In the genomic region with DNA sequence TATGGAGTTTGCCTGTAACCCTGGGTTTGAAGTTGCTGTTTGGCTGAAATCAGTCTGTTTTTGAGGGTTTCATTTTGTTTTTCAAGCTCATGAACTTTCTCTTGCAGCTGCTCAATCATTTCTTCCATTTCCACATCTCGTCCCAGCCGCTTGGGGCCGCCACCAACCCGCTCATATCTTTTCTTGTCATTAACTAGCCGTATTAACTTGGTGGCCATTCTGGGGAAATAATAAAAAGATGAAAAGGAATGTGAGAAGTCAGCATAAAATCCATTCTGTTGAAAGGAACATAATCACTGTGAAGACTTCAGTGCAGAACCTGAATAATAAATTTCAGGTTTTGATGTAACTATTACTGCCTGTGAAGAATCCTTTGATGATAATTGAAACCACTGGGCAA, we compare ENCODE assay signal across 20 cellular contexts. TPM values are rescaled to one million over a fixed set of nuclear protein-coding genes. Genes with fewer than 3 reads are reported as not detected.
A peak's percentile ranks its signal among the peaks of the same experiment; 100 is the strongest.
DNase-seq lines count a peak whose midpoint lies in the region; ATAC-seq and TF ChIP-seq lines count a peak whose summit lies in the region.
"Had no signal": no experiment of that assay in that cellular context is flagged by ENCODE, and none has a peak within 500 bp of the region (broad histone marks: within the 10 kb centered on the region; RNA-seq: fewer than 3 reads in every experiment).

No MANE protein-coding gene starts in this region.

- WGBS in endodermal cell (ENCODE audit: insufficient coverage in 1 of 2, insufficient read length in 1 of 2), 2 experiments = 48 to 89% methylated on average over 3 to 5 of the region's 5 CpGs
- 89 to 93% methylated on average over 5 of the region's 5 CpGs for WGBS in heart right ventricle, 2 donors

- H3K4me3 Mint-ChIP-seq in endodermal cell (no peak overlapping the region), neural crest cell (no peak overlapping the region)
- H3K4me3 Mint-ChIP-seq: activated naive CD4-positive, alpha-beta T cell treated with anti-CD3 and anti-CD28 coated beads, Interleukin-2, amount 50 U/mL, for 24 hours; CD14-positive monocyte; stimulated activated naive CD8-positive, alpha-beta T cell treated with anti-CD3 and anti-CD28 coated beads, Interleukin-15, amount 100 ng/mL, for 72 hours had no signal

- intact Hi-C loops in heart right ventricle (cut with DNase I) = no loop called here

- H3K36me3 ChIP-seq in endodermal cell (ENCODE audit: control insufficient read depth, insufficient read depth, low read length) (peaks cover 15% of the 10 kb centered on the region), heart right ventricle (peaks cover 0 to 26% (median 0%) of the 10 kb centered on the region in 9 donors)
- H3K36me3 ChIP-seq: uterus had no signal

- no peak overlapping the region for H3K9ac ChIP-seq in endodermal cell (ENCODE audit: extremely low read depth, low read length, poor library complexity, severe bottlenecking)
- H3K9ac ChIP-seq: parathyroid adenoma had no signal

- H3K4me1 ChIP-seq in endodermal cell (ENCODE audit: control insufficient read depth, insufficient read depth, low read length) (no peaks in the 10 kb centered on the region), heart right ventricle (no peaks in the 10 kb centered on the region)
- H3K4me1 ChIP-seq: parathyroid adenoma, uterus had no signal

- peaks cover 36% of the 10 kb centered on the region for H3K36me3 Mint-ChIP-seq in endodermal cell (ENCODE audit: low read depth)
- peaks cover 25% of the 10 kb centered on the region for H3K36me3 Mint-ChIP-seq in neural crest cell (ENCODE audit: low read depth)
- H3K36me3 Mint-ChIP-seq: CD14-positive monocyte had no signal

- CTCF ChIA-PET in RWPE1 (lab: Yijun Ruan, JAX) = no interaction called here

- H3K27me3 Mint-ChIP-seq in endodermal cell (ENCODE audit: insufficient read depth) (no peaks in the 10 kb centered on the region), neural crest cell (ENCODE audit: low read depth) (no peaks in the 10 kb centered on the region)
- H3K27me3 Mint-ChIP-seq: activated naive CD4-positive, alpha-beta T cell treated with anti-CD3 and anti-CD28 coated beads, Interleukin-2, amount 50 U/mL, for 24 hours; stimulated activated naive CD8-positive, alpha-beta T cell treated with anti-CD3 and anti-CD28 coated beads, Interleukin-15, amount 100 ng/mL, for 72 hours had no signal

- no peaks in the 10 kb centered on the region for H3K27me3 ChIP-seq in endodermal cell (ENCODE audit: control insufficient read depth, insufficient read depth, low read length, poor library complexity, severe bottlenecking)
- H3K27me3 ChIP-seq in heart right ventricle = no peaks in the 10 kb centered on the region
- H3K27me3 ChIP-seq: uterus had no signal

- H3K4me3 ChIP-seq in endodermal cell (ENCODE audit: low read length) = no peak overlapping the region
- H3K4me3 ChIP-seq in heart right ventricle = no peak overlapping the region
- H3K4me3 ChIP-seq: uterus had no signal

- ATAC-seq in HG02763 (IDR thresholded peaks at IDR 0.05; ENCODE audit: unreplicated experiment) (no peak), heart right ventricle (no peak)
- ATAC-seq: stimulated activated naive CD8-positive, alpha-beta T cell treated with anti-CD3 and anti-CD28 coated beads, Interleukin-15, amount 100 ng/mL, for 72 hours had no signal

- POLR2A ChIA-PET in RWPE1 (lab: Yijun Ruan, JAX; ENCODE audit: low non-redundant PET) = no interaction called here

- H3K27ac Mint-ChIP-seq in endodermal cell (peak overlapping the region; percentile 55), neural crest cell (ENCODE audit: unreplicated experiment) (no peak overlapping the region)
- H3K27ac Mint-ChIP-seq: activated naive CD4-positive, alpha-beta T cell treated with anti-CD3 and anti-CD28 coated beads, Interleukin-2, amount 50 U/mL, for 24 hours; CD14-positive monocyte; stimulated activated naive CD8-positive, alpha-beta T cell treated with anti-CD3 and anti-CD28 coated beads, Interleukin-15, amount 100 ng/mL, for 72 hours had no signal

- DNase-seq in ELF-1 (ENCODE audit: low read depth, low spot score) (peak; percentile 12), RWPE1 (ENCODE audit: low spot score) (no peak), endodermal cell (peak; percentile 81), neural crest cell (ENCODE audit: low read depth, low spot score) (no peak), heart right ventricle (no peak), NCI-H146 treated with DMSO at 0.1 percent for 48 hours (lab: John Stamatoyannopoulos, UW; ENCODE audit: unreplicated experiment) (no peak), hippocampal formation (lab: John Stamatoyannopoulos, UW) (no peak)
- DNase-seq: cerebellar nuclear complex; Karpas-422; kidney; NCI-H1694; NCI-H69; stimulated activated CD4-positive, alpha-beta T cell treated with anti-CD3 and anti-CD28 coated beads, Interleukin-12 subunit alpha, Interleukin-12 subunit beta, amount 100 ng/mL, for 4 hours; stimulated activated naive CD8-positive, alpha-beta T cell treated with anti-CD3 and anti-CD28 coated beads, Interleukin-15, amount 100 ng/mL, for 72 hours; uterus had no signal

- H3K9me3 Mint-ChIP-seq in endodermal cell (peaks cover 10% of the 10 kb centered on the region), neural crest cell (no peaks in the 10 kb centered on the region)
- H3K9me3 Mint-ChIP-seq: activated naive CD4-positive, alpha-beta T cell treated with anti-CD3 and anti-CD28 coated beads, Interleukin-2, amount 50 U/mL, for 24 hours; stimulated activated naive CD8-positive, alpha-beta T cell treated with anti-CD3 and anti-CD28 coated beads, Interleukin-15, amount 100 ng/mL, for 72 hours had no signal

- H3K4me1 Mint-ChIP-seq in endodermal cell = no peaks in the 10 kb centered on the region
- H3K4me1 Mint-ChIP-seq in neural crest cell = no peaks in the 10 kb centered on the region
- H3K4me1 Mint-ChIP-seq: activated naive CD4-positive, alpha-beta T cell treated with anti-CD3 and anti-CD28 coated beads, Interleukin-2, amount 50 U/mL, for 24 hours; CD14-positive monocyte; stimulated activated naive CD8-positive, alpha-beta T cell treated with anti-CD3 and anti-CD28 coated beads, Interleukin-15, amount 100 ng/mL, for 72 hours had no signal

- TF ChIP-seq CTCF in RWPE1 (conservative IDR thresholded peaks at IDR 0.05; ENCODE audit: low read depth) (peak; percentile 46), endodermal cell (conservative IDR thresholded peaks at IDR 0.05) (peak; percentile 73), neural crest cell (conservative IDR thresholded peaks at IDR 0.05) (peak; percentile 53), heart right ventricle (IDR thresholded peaks at IDR 0.05) (no peak)

- H3K9me3 ChIP-seq in endodermal cell (ENCODE audit: control insufficient read depth, low read length) (peaks cover 11% of the 10 kb centered on the region), heart right ventricle (no peaks in the 10 kb centered on the region)
- H3K9me3 ChIP-seq: uterus had no signal

- H3K27ac ChIP-seq in RWPE1 (no peak overlapping the region), endodermal cell (ENCODE audit: low read depth, low read length) (no peak overlapping the region), heart right ventricle (no peak overlapping the region)
- H3K27ac ChIP-seq: HL-60, parathyroid adenoma, uterus had no signal

RNA-seq across cellular contexts. Expression of gene RPGRIP1L, which starts 11.5 kb away (rescaled TPM):
- 10 to 100 TPM; 15.9 to 19.8 TPM for total RNA-seq in endodermal cell
- polyA plus RNA-seq in endodermal cell (2013, experiment 1 of 2) = 14.5 TPM
- 13.7 TPM for polyA plus RNA-seq in endodermal cell (2013, experiment 2 of 2)
- 24.0 and 26.5 TPM in 2 replicates for total RNA-seq in neural crest cell
- 1 to 10 TPM; 1.6 to 3.7 (median 2.4) TPM for total RNA-seq in heart right ventricle
- polyA plus RNA-seq in heart right ventricle = 1 to 10 TPM in 1 of 2 donors, under 1 TPM in 1; 0.96 to 1.2 TPM

RNA-seq across cellular contexts. Expression of gene FTO, which starts 11.8 kb away (rescaled TPM):
- total RNA-seq in endodermal cell (100 to 1,000 TPM in 1 of 2 donors, 10 to 100 TPM in 1; 80.3 to 102 TPM), neural crest cell (104 and 107 TPM in 2 replicates), heart right ventricle (100 to 1,000 TPM in 2 of 10 donors, 10 to 100 TPM in 8; 77.7 to 103 (median 90.7) TPM)
- polyA plus RNA-seq in endodermal cell (2013, experiment 1 of 2) = 67.0 TPM
- polyA plus RNA-seq in endodermal cell (2013, experiment 2 of 2) = 66.8 TPM
- 10 to 100 TPM in 1 of 2 donors, 1 to 10 TPM in 1; 8.5 to 21.3 TPM for polyA plus RNA-seq in heart right ventricle

Comparison
In these comparisons a context has a peak if more than half of its experiments do, and no peak if none do; other contexts are left out.
1. DNase-seq: peak in ELF-1 (single experiment) and endodermal cell (single experiment); none in RWPE1 (single experiment), neural crest cell (single experiment), heart right ventricle (0 of 2), NCI-H146 treated with DMSO at 0.1 percent for 48 hours (single experiment) and hippocampal formation (0 of 2).
2. CTCF ChIP-seq: peak in RWPE1 (single experiment), endodermal cell (single experiment) and neural crest cell (single experiment); none in heart right ventricle (0 of 9).